In the genomic region with DNA sequence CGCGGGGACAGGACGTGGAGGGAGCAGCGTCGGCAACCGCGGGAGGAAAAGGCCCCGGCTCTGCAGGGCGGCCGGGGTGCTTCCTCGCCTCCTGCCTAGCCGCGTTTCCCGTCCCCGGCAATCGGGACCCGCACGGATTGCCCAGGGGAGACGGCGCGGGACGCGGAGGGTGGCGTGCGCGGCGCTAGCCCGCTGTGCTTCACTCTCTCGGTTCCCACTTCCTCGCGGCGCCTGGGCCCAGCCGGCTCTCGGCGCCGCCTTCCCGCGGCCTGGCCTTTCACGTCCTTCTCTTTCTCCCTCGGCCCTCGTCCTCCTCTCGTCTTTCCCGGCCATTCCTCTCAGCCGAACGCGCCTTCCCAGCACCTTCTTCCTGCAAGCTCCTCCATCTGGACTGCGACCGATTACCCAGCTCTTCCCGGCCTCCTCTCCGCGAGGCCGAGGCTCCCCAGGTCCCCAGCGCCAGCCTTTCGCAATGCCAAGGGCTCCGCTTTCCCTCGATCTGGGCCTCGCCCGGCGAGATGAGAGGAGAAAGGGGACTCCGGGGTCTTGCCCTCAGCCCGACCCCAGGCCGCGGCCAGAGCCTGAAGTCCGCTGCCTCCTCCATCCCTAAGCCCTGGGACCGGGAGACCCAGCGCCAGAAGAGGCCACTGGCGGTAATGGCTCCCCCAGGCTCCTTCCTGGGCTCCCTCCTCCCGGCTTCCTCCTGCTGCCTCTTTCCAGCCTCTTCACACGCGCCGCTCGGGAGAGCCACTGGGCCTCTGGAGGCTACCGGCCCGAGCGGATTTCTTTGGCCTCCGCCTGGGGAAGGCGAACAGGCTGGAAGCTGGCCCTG, we compare ENCODE assay signal across 8 cellular contexts. TPM values are rescaled to one million over a fixed set of nuclear protein-coding genes. Genes with fewer than 3 reads are reported as not detected.
DNase-seq lines count a peak whose midpoint lies in the region; ATAC-seq and TF ChIP-seq lines count a peak whose summit lies in the region.

No MANE protein-coding gene starts in this region.

- H3K4me3 ChIP-seq in WI38 (ENCODE audit: low read depth, low read length) = peak overlapping the region; percentile 65
- H3K4me3 ChIP-seq in prostate gland = peak overlapping the region; percentile 32 to 41

- 12% methylated on average over 77 of the region's 77 CpGs for WGBS in prostate gland

- peak overlapping the region; percentile 78 for H3K4me3 Mint-ChIP-seq in activated naive CD4-positive, alpha-beta T cell treated with anti-CD3 and anti-CD28 coated beads, Interleukin-2, amount 50 U/mL, for 24 hours

- peaks cover 39% of the 10 kb centered on the region for H3K27me3 ChIP-seq in prostate gland (replicated peaks; ENCODE audit: insufficient read depth)

- no peaks in the 10 kb centered on the region for H3K9me3 ChIP-seq in prostate gland

- H3K27ac Mint-ChIP-seq in activated naive CD4-positive, alpha-beta T cell treated with anti-CD3 and anti-CD28 coated beads, Interleukin-2, amount 50 U/mL, for 24 hours = peak overlapping the region; percentile 81

- ATAC-seq in Right ventricle myocardium superior (ENCODE audit: poor library complexity) (peak; percentile 68), GM19035 (IDR thresholded peaks at IDR 0.05; ENCODE audit: unreplicated experiment) (no peak)

- intact Hi-C loops in Right ventricle myocardium superior (cut with DNase I) = no loop called here
- intact Hi-C loops in prostate gland (cut with DNase I) = no loop called here

- no peaks in the 10 kb centered on the region for H3K4me1 ChIP-seq in prostate gland (replicated peaks)

- H3K27me3 Mint-ChIP-seq in activated naive CD4-positive, alpha-beta T cell treated with anti-CD3 and anti-CD28 coated beads, Interleukin-2, amount 50 U/mL, for 24 hours = peaks cover 71% of the 10 kb centered on the region

- H3K4me1 Mint-ChIP-seq in activated naive CD4-positive, alpha-beta T cell treated with anti-CD3 and anti-CD28 coated beads, Interleukin-2, amount 50 U/mL, for 24 hours = peaks cover 29% of the 10 kb centered on the region

- TF ChIP-seq CTCF in WI38 (IDR thresholded peaks at IDR 0.05; ENCODE audit: low read depth, low read length) = no peak
- no peak for TF ChIP-seq CTCF in prostate gland (IDR thresholded peaks at IDR 0.05)

- no peaks in the 10 kb centered on the region for H3K9me3 Mint-ChIP-seq in activated naive CD4-positive, alpha-beta T cell treated with anti-CD3 and anti-CD28 coated beads, Interleukin-2, amount 50 U/mL, for 24 hours

- no peak for TF ChIP-seq POLR2A in prostate gland (IDR thresholded peaks at IDR 0.05)

- H3K36me3 Mint-ChIP-seq in activated naive CD4-positive, alpha-beta T cell treated with anti-CD3 and anti-CD28 coated beads, Interleukin-2, amount 50 U/mL, for 24 hours = no peaks in the 10 kb centered on the region

- H3K36me3 ChIP-seq in prostate gland = no peaks in the 10 kb centered on the region

- DNase-seq in activated naive CD4-positive, alpha-beta T cell (lab: John Stamatoyannopoulos, UW) = no peak
- DNase-seq in Right ventricle myocardium superior (no peak), prostate gland (ENCODE audit: low spot score) (no peak), cortex of kidney (lab: John Stamatoyannopoulos, UW) (no peak), SHP77 treated with DMSO at 0.1 percent for 48 hours (lab: John Stamatoyannopoulos, UW) (no peak)

- H3K27ac ChIP-seq in prostate gland = no peak overlapping the region

RNA-seq across cellular contexts. Expression of a gene that starts 1.1 kb away (rescaled TPM):
- total RNA-seq in Right ventricle myocardium superior (0.19 TPM), prostate gland (under 1 TPM; 0.18 to 0.97 TPM)

RNA-seq across cellular contexts. Expression of a gene that starts 34.2 kb away (rescaled TPM):
- 0.43 TPM for total RNA-seq in Right ventricle myocardium superior
- total RNA-seq in prostate gland = 1 to 10 TPM in 1 of 2 donors, not detected in 1; 1.2 TPM
